16 cellular contexts compared by ENCODE assay signal in the genomic region with DNA sequence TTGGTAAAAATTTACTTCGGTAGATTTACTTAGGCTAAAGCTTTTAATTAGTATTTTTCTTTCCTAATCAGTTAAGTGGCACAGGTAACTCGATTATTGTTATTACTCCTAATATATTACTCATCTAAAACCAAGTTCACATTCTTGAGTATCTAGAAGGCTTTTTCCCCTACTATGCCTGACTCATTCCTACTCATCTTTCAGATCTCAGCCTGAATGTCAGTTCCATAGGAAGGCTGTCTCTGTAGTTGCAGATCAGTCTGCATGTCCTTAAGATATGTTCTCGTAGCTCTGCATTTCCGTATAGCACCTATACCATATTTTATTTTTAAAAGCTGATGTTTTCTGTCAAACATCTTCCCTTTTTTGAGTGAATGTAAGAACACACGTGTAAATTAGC. TPM values are rescaled to one million over a fixed set of nuclear protein-coding genes. Genes with fewer than 3 reads are reported as not detected.
DNase-seq lines count a peak whose midpoint lies in the region; TF ChIP-seq lines count a peak whose summit lies in the region.
"Had no signal": no experiment of that assay in that cellular context is flagged by ENCODE, and none has a peak within 500 bp of the region (broad histone marks: within the 10 kb centered on the region; RNA-seq: fewer than 3 reads in every experiment).

No MANE protein-coding gene starts in this region.

- DNase-seq in Daoy (ENCODE audit: low read depth) (peak; percentile 41), M059J (ENCODE audit: low read depth) (peak; percentile 57), astrocyte of the spinal cord (ENCODE audit: low read depth, low spot score) (peak; percentile 52), kidney tubule cell (ENCODE audit: low spot score) (peak; percentile 76), NCI-H345 (lab: John Stamatoyannopoulos, UW) (no peak), NCI-H1105 (lab: John Stamatoyannopoulos, UW) (no peak)
- no peak for DNase-seq in activated CD8-positive, alpha-beta memory T cell treated with anti-CD3 and anti-CD28 coated beads, Interleukin-2, amount 50 U/mL, for 48 hours
- DNase-seq: erythroblast, mucosa of descending colon, NCI-H1436 treated with DMSO at 0.1 percent for 48 hours had no signal

- no peak overlapping the region for H3K4me3 ChIP-seq in astrocyte of the spinal cord (ENCODE audit: low read depth, low read length)
- H3K4me3 ChIP-seq: gastroesophageal sphincter, mucosa of descending colon, SK-N-MC, thoracic aorta had no signal

- TF ChIP-seq CTCF in astrocyte of the spinal cord (IDR thresholded peaks at IDR 0.05; ENCODE audit: low read depth, low read length): no peak

- in situ Hi-C loops in astrocyte of the spinal cord (cut with HindIII; ENCODE audit: low sequenced_read_pairs): no loop called here

RNA-seq across cellular contexts. Expression of gene FAM184B, which starts 5.9 kb away (rescaled TPM):
- 0.03 and 0.29 TPM in 2 replicates for total RNA-seq in Daoy (2014; rRNA removed; shearing (Covaris generic))
- 0.02 TPM in 1 of 2 replicates, not detected in the other for total RNA-seq in M059J (2014; rRNA removed; shearing (Covaris generic))
- total RNA-seq: activated CD8-positive, alpha-beta memory T cell treated with anti-CD3 and anti-CD28 coated beads for 36 hours; left lobe of liver; pulmonary artery endothelial cell; thoracic aorta had no signal

RNA-seq across cellular contexts. Expression of gene DCAF16, which starts 23.2 kb away (rescaled TPM):
- total RNA-seq in Daoy (2014; rRNA removed; shearing (Covaris generic)): 24.3 and 28.8 TPM in 2 replicates
- total RNA-seq in M059J (2014; rRNA removed; shearing (Covaris generic)): 31.4 and 56.9 TPM in 2 replicates

RNA-seq across cellular contexts. Expression of gene NCAPG, which starts 23.5 kb away (rescaled TPM):
- total RNA-seq in Daoy (2014; rRNA removed; shearing (Covaris generic)): 99.9 and 104 TPM in 2 replicates
- 51.7 and 71.8 TPM in 2 replicates for total RNA-seq in M059J (2014; rRNA removed; shearing (Covaris generic))

Comparison
In these comparisons a context has a peak if more than half of its experiments do, and no peak if none do; other contexts are left out.
1. DNase-seq: peak in Daoy (single experiment), M059J (single experiment), astrocyte of the spinal cord (single experiment) and kidney tubule cell (single experiment); none in NCI-H345 (single experiment), activated CD8-positive, alpha-beta memory T cell treated with anti-CD3 and anti-CD28 coated beads, Interleukin-2, amount 50 U/mL, for 48 hours (single experiment) and NCI-H1105 (single experiment).